8 cellular contexts compared by ENCODE assay signal in the genomic region with DNA sequence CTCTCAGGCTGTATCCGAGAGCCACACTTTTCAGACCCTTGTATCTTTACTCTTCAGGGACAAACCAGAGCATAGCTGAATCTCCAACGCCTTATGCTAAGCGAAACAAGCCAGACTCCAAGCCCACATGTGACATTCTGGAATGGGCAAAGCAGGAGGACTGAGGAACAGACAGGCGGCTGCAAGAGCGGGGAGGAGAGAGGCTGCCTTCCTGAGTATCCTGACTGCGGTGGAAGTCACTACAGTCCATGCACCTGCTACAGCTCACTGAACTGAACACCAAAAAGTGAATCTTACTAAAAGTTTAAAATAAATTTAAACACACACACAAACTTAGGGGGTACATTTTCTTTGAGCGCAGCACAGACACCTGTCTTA. TPM values are rescaled to one million over a fixed set of nuclear protein-coding genes. Genes with fewer than 3 reads are reported as not detected.
DNase-seq lines count a peak whose midpoint lies in the region; ATAC-seq and TF ChIP-seq lines count a peak whose summit lies in the region.

No MANE protein-coding gene starts in this region.

- H3K9me3 ChIP-seq in Panc1 (ENCODE audit: control insufficient read depth, insufficient read depth, low read depth, low read length) (no peaks in the 10 kb centered on the region), esophagus (ENCODE audit: control insufficient read depth in 2 of 2, insufficient read depth in 1 of 2, low read depth in 1 of 2, low read length in 1 of 2) (no peaks in the 10 kb centered on the region), psoas muscle (no peaks in the 10 kb centered on the region)

- H3K4me3 ChIP-seq in Panc1 (ENCODE audit: low read depth in 2 of 2, low read length in 2 of 2) (peak overlapping the region; percentile 77 to 100), esophagus (ENCODE audit: low read depth in 1 of 2, low read length in 2 of 2) (peak overlapping the region; percentile 91 to 92), psoas muscle (peak overlapping the region; percentile 89)

- H3K36me3 ChIP-seq in Panc1 (ENCODE audit: control insufficient read depth, insufficient read depth, low read length) (no peaks in the 10 kb centered on the region), esophagus (ENCODE audit: control insufficient read depth in 2 of 2, insufficient read depth in 2 of 2, low read length in 1 of 2) (no peaks in the 10 kb centered on the region), psoas muscle (ENCODE audit: insufficient read depth in 1 of 2, low read depth in 1 of 2) (no peaks in the 10 kb centered on the region)

- H3K4me1 ChIP-seq in Panc1 (ENCODE audit: control insufficient read depth, insufficient read depth, low read length) (0 out of 2 replicates have a peak, but pooled peaks cover 6% of the 10 kb centered on the region), esophagus (ENCODE audit: control insufficient read depth in 2 of 2, insufficient read depth in 2 of 2, low read length in 1 of 2) (peaks cover 0 to 5% of the 10 kb centered on the region in 2 donors), psoas muscle (peaks cover 6% of the 10 kb centered on the region)

- ATAC-seq in GM19372 (IDR thresholded peaks at IDR 0.05; ENCODE audit: low read depth, unreplicated experiment): peak; percentile 2
- peak; percentile 17; the same call in 1 of the 2 replicates for ATAC-seq in Panc1
- no peak for ATAC-seq in psoas muscle

- DNase-seq in Panc1 (ENCODE audit: low read depth, low spot score): no peak
- DNase-seq in psoas muscle: no peak
- no peak for DNase-seq in NCI-H1105 (lab: John Stamatoyannopoulos, UW)
- DNase-seq in ecto neural progenitor cell (ENCODE audit: low spot score): no peak
- no peak for DNase-seq in NCI-H1417 treated with DMSO at 0.1 percent for 48 hours (lab: John Stamatoyannopoulos, UW)
- DNase-seq in NCI-H345 (lab: John Stamatoyannopoulos, UW): no peak

- intact Hi-C loops in Panc1 (cut with micrococcal nuclease; ENCODE audit: unreplicated experiment) (no loop called here), psoas muscle (cut with DNase I) (no loop called here)

- CTCF ChIA-PET in Panc1 (lab: Charles Lee): no interaction called here

- no peaks in the 10 kb centered on the region for H3K27me3 ChIP-seq in Panc1 (ENCODE audit: control insufficient read depth, insufficient read depth, low read length)
- H3K27me3 ChIP-seq in esophagus (ENCODE audit: control insufficient read depth in 1 of 2, insufficient read depth in 2 of 2, low read length in 2 of 2): no peaks in the 10 kb centered on the region
- H3K27me3 ChIP-seq in psoas muscle (ENCODE audit: insufficient read depth in 3 of 3, low read length in 2 of 3): no peaks in the 10 kb centered on the region

- 41 to 49% methylated on average over 7 of the region's 7 CpGs for WGBS in esophagus, 2 donors
- WGBS in psoas muscle, 3 donors: 34 to 38% (median 37%) methylated on average over 7 of the region's 7 CpGs

- POLR2A ChIA-PET in Panc1 (lab: Charles Lee): no interaction called here

- TF ChIP-seq CTCF in Panc1 (IDR thresholded peaks at IDR 0.05) (no peak), psoas muscle (IDR thresholded peaks at IDR 0.05) (no peak)

- H3K27ac ChIP-seq in Panc1 (ENCODE audit: low read length) (peak overlapping the region; percentile 77; the same call in 1 of the 2 replicates), esophagus (ENCODE audit: low read depth in 2 of 2, low read length in 1 of 2) (no peak overlapping the region), psoas muscle (no peak overlapping the region)

- no TSS peak for BruUV-seq in Panc1 (replicated peaks; lab: Mats Ljungman, UMichigan)

- in situ Hi-C loops in Panc1 (cut with HindIII; ENCODE audit: low pct_unique_long_range_greater_than_20kb, low sequenced_read_pairs): no loop called here

RNA-seq across cellular contexts. Expression of gene CYFIP1, which starts 1.5 kb away (rescaled TPM):
- total RNA-seq in Panc1 (2021; ENCODE audit: unreplicated experiment) (159 TPM), psoas muscle (10 to 100 TPM; 23.3 to 43.0 (median 28.8) TPM)
- 137 TPM for polyA plus RNA-seq in Panc1 (2012; ENCODE audit: insufficient read length)
- polyA plus RNA-seq in esophagus (10 to 100 TPM; 32.1 to 44.3 TPM), psoas muscle (10 to 100 TPM in 2 of 3 donors, 1 to 10 TPM in 1; 9.1 to 17.8 (median 10.0) TPM)

Comparison
In these comparisons a context has a peak if more than half of its experiments do, and no peak if none do; other contexts are left out.
1. ATAC-seq: peak in GM19372 (single experiment) and Panc1 (single experiment); none in psoas muscle (0 of 4).
2. Peak in every context shown above with its lines, with median percentiles within 50 percentile points of each other: H3K4me3 ChIP-seq.